18 cellular contexts compared by ENCODE assay signal in the genomic region with DNA sequence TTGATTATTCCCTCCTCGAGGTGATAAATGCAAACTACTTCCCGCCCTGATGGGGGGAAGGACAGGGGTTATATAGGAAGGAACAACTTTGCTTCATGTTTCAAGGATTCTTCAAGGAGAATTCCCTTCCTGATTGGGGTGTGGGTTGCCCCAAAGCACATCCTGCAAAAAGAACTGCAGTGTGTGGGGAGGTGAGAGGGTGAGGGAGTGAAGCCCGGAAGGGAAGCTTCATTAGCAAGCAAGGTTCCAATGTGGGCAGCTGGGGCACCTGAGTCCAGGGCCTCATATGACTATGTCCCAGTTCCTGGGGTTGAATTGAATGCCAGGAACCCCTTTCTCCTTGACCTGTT.
DNase-seq lines count a peak whose midpoint lies in the region; ATAC-seq and TF ChIP-seq lines count a peak whose summit lies in the region.
"Had no signal": no experiment of that assay in that cellular context is flagged by ENCODE, and none has a peak within 500 bp of the region (broad histone marks: within the 10 kb centered on the region; RNA-seq: fewer than 3 reads in every experiment).

No MANE protein-coding gene starts in this region.

- intact Hi-C loops in Calu3 (cut with micrococcal nuclease; ENCODE audit: unreplicated experiment) (no loop called here), vagina (cut with DNase I) (no loop called here)

- no peaks in the 10 kb centered on the region for H3K9me3 Mint-ChIP-seq in Calu3 (ENCODE audit: low read depth, unreplicated experiment)
- no peaks in the 10 kb centered on the region for H3K9me3 Mint-ChIP-seq in endodermal cell
- no peaks in the 10 kb centered on the region for H3K9me3 Mint-ChIP-seq in immature natural killer cell

- no TSS peak for BruUV-seq in Calu3 (replicated peaks; lab: Mats Ljungman, UMichigan)

- CTCF ChIA-PET in Calu3 (lab: Charles Lee) (interaction anchor here (0.7 to 1.2 kb wide), 7 partner anchors 9 to 160 kb away, joined by 3 to 6 read pairs (median 3); no protein-coding TSS in a partner anchor), RWPE1 (lab: Yijun Ruan, JAX) (interaction anchor here (0.6 kb wide), 1 partner anchor 552 kb away, joined by 4 read pairs; no protein-coding TSS in a partner anchor)

- WGBS in endodermal cell (ENCODE audit: insufficient coverage in 1 of 2, insufficient read length in 1 of 2), 2 experiments, result 69 to 78% methylated on average over 2 to 3 of the region's 3 CpGs
- no CpG with 5 or more reads among the region's 3 CpGs for whole genome bisulfite sequencing in trophoblast cell (ENCODE audit: extremely low coverage, insufficient coverage, insufficient read length)

- no peak overlapping the region for H4K12ac ChIP-seq in trophoblast cell (ENCODE audit: low read depth, low read length)

- H3K27ac ChIP-seq in RWPE1 (peak overlapping the region; percentile 99), endodermal cell (ENCODE audit: low read depth, low read length) (no peak overlapping the region), trophoblast cell (ENCODE audit: low read depth, low read length) (peak overlapping the region; percentile 84), vagina (no peak overlapping the region)
- H3K27ac ChIP-seq: right lobe of liver had no signal

- peak overlapping the region; percentile 35 for H2BK120ac ChIP-seq in trophoblast cell (ENCODE audit: insufficient read depth, low read length, poor library complexity)

- H3K27ac Mint-ChIP-seq in Calu3 (ENCODE audit: unreplicated experiment) (peak overlapping the region; percentile 83), endodermal cell (peak overlapping the region; percentile 82), immature natural killer cell (no peak overlapping the region)
- H3K27ac Mint-ChIP-seq: activated naive CD4-positive, alpha-beta T cell treated with anti-CD3 and anti-CD28 coated beads, Interleukin-2, amount 10 ng/mL, durations not matched to agents 7 days and 5 days; memory B cell had no signal

- TF ChIP-seq CTCF in Calu3 (IDR thresholded peaks at IDR 0.05; ENCODE audit: unreplicated experiment) (no peak), RWPE1 (conservative IDR thresholded peaks at IDR 0.05; ENCODE audit: low read depth) (no peak), endodermal cell (conservative IDR thresholded peaks at IDR 0.05) (no peak), vagina (IDR thresholded peaks at IDR 0.05) (no peak)

- no peak overlapping the region for H3K4ac ChIP-seq in trophoblast cell (ENCODE audit: low read depth, low read length)

- peak overlapping the region; percentile 70 for H2BK12ac ChIP-seq in trophoblast cell (ENCODE audit: low read length)

- no peaks in the 10 kb centered on the region for H3K79me2 ChIP-seq in trophoblast cell (ENCODE audit: control insufficient read depth, insufficient read depth, low read length, poor library complexity)

- TF ChIP-seq POLR2A in vagina (IDR thresholded peaks at IDR 0.05), result no peak

- no peak overlapping the region for H3K9ac ChIP-seq in endodermal cell (ENCODE audit: extremely low read depth, low read length, poor library complexity, severe bottlenecking)
- H3K9ac ChIP-seq in trophoblast cell (ENCODE audit: low read length), result no peak overlapping the region

- no peaks in the 10 kb centered on the region for H3K36me3 ChIP-seq in endodermal cell (ENCODE audit: control insufficient read depth, insufficient read depth, low read length)
- H3K36me3 ChIP-seq in trophoblast cell (ENCODE audit: control insufficient read depth in 1 of 2, insufficient read depth in 2 of 2, low read length in 2 of 2), result no peaks in the 10 kb centered on the region
- H3K36me3 ChIP-seq in vagina, result no peaks in the 10 kb centered on the region
- H3K36me3 ChIP-seq: esophagus squamous epithelium, right lobe of liver had no signal

- ATAC-seq in HG03045 (IDR thresholded peaks at IDR 0.05; ENCODE audit: unreplicated experiment), result no peak

- H3K79me1 ChIP-seq in trophoblast cell (ENCODE audit: low read length), result peaks cover 29% of the 10 kb centered on the region

- H3K4me1 ChIP-seq in endodermal cell (ENCODE audit: control insufficient read depth, insufficient read depth, low read length) (peaks cover 6% of the 10 kb centered on the region), trophoblast cell (ENCODE audit: control insufficient read depth in 1 of 2, insufficient read depth in 2 of 2, low read length in 2 of 2) (peaks cover 33 to 38% of the 10 kb centered on the region in 2 experiments), vagina (peaks cover 9% of the 10 kb centered on the region)

- peak overlapping the region; percentile 13 for H3K18ac ChIP-seq in trophoblast cell (ENCODE audit: low read length)

- DNase-seq in Calu3 (no peak), RWPE1 (ENCODE audit: low spot score) (no peak), endodermal cell (peak; percentile 52), trophoblast cell (no peak), HCEC 1CT (no peak), immature natural killer cell (no peak), vagina (ENCODE audit: extremely low spot score in 2 of 2) (no peak)
- DNase-seq: activated CD4-positive, alpha-beta T cell treated with anti-CD3 and anti-CD28 coated beads, Interleukin-2, amount 50 U/mL, for 48 hours; activated naive CD4-positive, alpha-beta T cell treated with anti-CD3 and anti-CD28 coated beads, Interleukin-2, amount 10 ng/mL, durations not matched to agents 7 days and 5 days; esophagus squamous epithelium; GOT3; Kasumi-1; NCI-H82; right lobe of liver; stimulated activated CD4-positive, alpha-beta T cell treated with anti-CD3 and anti-CD28 coated beads, Interleukin-2, amount 100 ng/mL, for 48 hours had no signal

- no peak overlapping the region for H3K23ac ChIP-seq in trophoblast cell (ENCODE audit: low read length)

- peak overlapping the region; percentile 90 for H4K91ac ChIP-seq in trophoblast cell (ENCODE audit: low read depth, low read length)

- H2BK5ac ChIP-seq in trophoblast cell (ENCODE audit: low read depth, low read length, poor library complexity), result peak overlapping the region; percentile 69

- POLR2A ChIA-PET in RWPE1 (lab: Yijun Ruan, JAX; ENCODE audit: low non-redundant PET), result no interaction called here

- no peak overlapping the region for H2AFZ ChIP-seq in trophoblast cell (ENCODE audit: insufficient read depth, low read length, poor library complexity)

- H3K4me3 Mint-ChIP-seq in Calu3 (ENCODE audit: low read depth, unreplicated experiment), result peak overlapping the region; percentile 21
- no peak overlapping the region for H3K4me3 Mint-ChIP-seq in endodermal cell
- no peak overlapping the region for H3K4me3 Mint-ChIP-seq in immature natural killer cell
- H3K4me3 Mint-ChIP-seq: activated naive CD4-positive, alpha-beta T cell treated with anti-CD3 and anti-CD28 coated beads, Interleukin-2, amount 10 ng/mL, durations not matched to agents 7 days and 5 days; memory B cell; neural crest cell had no signal

- H3K4me3 ChIP-seq in endodermal cell (ENCODE audit: low read length) (no peak overlapping the region), trophoblast cell (ENCODE audit: low read depth, low read length) (no peak overlapping the region), vagina (no peak overlapping the region)
- H3K4me3 ChIP-seq: esophagus squamous epithelium, right lobe of liver had no signal

- H3K9me3 ChIP-seq in endodermal cell (ENCODE audit: control insufficient read depth, low read length) (no peaks in the 10 kb centered on the region), trophoblast cell (ENCODE audit: insufficient read depth, low read depth, low read length) (no peaks in the 10 kb centered on the region), vagina (no peaks in the 10 kb centered on the region)
- H3K9me3 ChIP-seq: esophagus squamous epithelium, right lobe of liver had no signal

- H3K4me1 Mint-ChIP-seq in Calu3 (ENCODE audit: low read depth, unreplicated experiment) (peaks cover 57% of the 10 kb centered on the region), endodermal cell (peaks cover 21% of the 10 kb centered on the region), immature natural killer cell (no peaks in the 10 kb centered on the region)
- H3K4me1 Mint-ChIP-seq: activated naive CD4-positive, alpha-beta T cell treated with anti-CD3 and anti-CD28 coated beads, Interleukin-2, amount 10 ng/mL, durations not matched to agents 7 days and 5 days; memory B cell had no signal

- H3K27me3 Mint-ChIP-seq in Calu3 (ENCODE audit: unreplicated experiment) (no peaks in the 10 kb centered on the region), endodermal cell (ENCODE audit: insufficient read depth) (peaks cover 41% of the 10 kb centered on the region), immature natural killer cell (ENCODE audit: low read depth in 3 of 3) (peaks cover 0 to 5% (median 4%) of the 10 kb centered on the region in 3 donors)
- H3K27me3 Mint-ChIP-seq: activated naive CD4-positive, alpha-beta T cell treated with anti-CD3 and anti-CD28 coated beads, Interleukin-2, amount 10 ng/mL, durations not matched to agents 7 days and 5 days; memory B cell had no signal

- peak overlapping the region; percentile 74 for H2AK5ac ChIP-seq in trophoblast cell (ENCODE audit: low read length)

- peak overlapping the region; percentile 7 for H3K14ac ChIP-seq in trophoblast cell (ENCODE audit: low read length)

- H3K4me2 ChIP-seq in trophoblast cell (ENCODE audit: low read length), result peak overlapping the region; percentile 23

- H4K8ac ChIP-seq in trophoblast cell (ENCODE audit: low read depth, low read length), result peak overlapping the region; percentile 44

- H3K36me3 Mint-ChIP-seq in Calu3 (ENCODE audit: insufficient read depth, unreplicated experiment) (peaks cover 10% of the 10 kb centered on the region), endodermal cell (ENCODE audit: low read depth) (no peaks in the 10 kb centered on the region), immature natural killer cell (no peaks in the 10 kb centered on the region)
- H3K36me3 Mint-ChIP-seq: activated naive CD4-positive, alpha-beta T cell treated with anti-CD3 and anti-CD28 coated beads, Interleukin-2, amount 10 ng/mL, durations not matched to agents 7 days and 5 days; memory B cell had no signal

- no peaks in the 10 kb centered on the region for H3K27me3 ChIP-seq in endodermal cell (ENCODE audit: control insufficient read depth, insufficient read depth, low read length, poor library complexity, severe bottlenecking)
- H3K27me3 ChIP-seq in trophoblast cell (ENCODE audit: insufficient read depth, low read length), result no peaks in the 10 kb centered on the region
- H3K27me3 ChIP-seq in vagina, result no peaks in the 10 kb centered on the region
- H3K27me3 ChIP-seq: esophagus squamous epithelium, right lobe of liver had no signal

Comparison
In these comparisons a context has a peak if more than half of its experiments do, and no peak if none do; other contexts are left out.
1. H3K27ac Mint-ChIP-seq: peak in Calu3 (single experiment) and endodermal cell (single experiment); none in immature natural killer cell (0 of 6).
2. H3K27ac ChIP-seq: peak in RWPE1 (single experiment) and trophoblast cell (single experiment); none in endodermal cell (single experiment) and vagina (single experiment).